9 cellular contexts compared by ENCODE assay signal in genomic region chr19:6278051-6278450, GRCh38. TPM values are rescaled to one million over a fixed set of nuclear protein-coding genes. Genes with fewer than 3 reads are reported as not detected.
DNase-seq lines count a peak whose midpoint lies in the region; ATAC-seq and TF ChIP-seq lines count a peak whose summit lies in the region.
"Had no signal": no experiment of that assay in that cellular context is flagged by ENCODE, and none has a peak within 500 bp of the region (broad histone marks: within the 10 kb centered on the region; RNA-seq: fewer than 3 reads in every experiment).

No MANE protein-coding gene starts in this region.

- H3K4me3 ChIP-seq in stomach = peak overlapping the region; percentile 83 to 97 (median 92)

- WGBS in stomach, 5 donors = 63 to 82% (median 73%) methylated on average over 8 to 9 of the region's 9 CpGs

- H3K36me3 Mint-ChIP-seq in T-helper 2 cell treated with Interferon-gamma antibody and Interleukin-4, amounts not matched to agents 5 μg/mL and 100 μg/mL, for 36 hours (ENCODE audit: low read depth) = peaks cover 5% of the 10 kb centered on the region
- H3K36me3 Mint-ChIP-seq in activated B cell treated with CpG ODN at 0.5 μM for 24 hours (ENCODE audit: low read depth) (peaks cover 20% of the 10 kb centered on the region), glutamatergic neuron (ENCODE audit: unreplicated experiment) (no peaks in the 10 kb centered on the region)

- H3K9me3 Mint-ChIP-seq in T-helper 2 cell treated with Interferon-gamma antibody and Interleukin-4, amounts not matched to agents 5 μg/mL and 100 μg/mL, for 36 hours = no peaks in the 10 kb centered on the region
- H3K9me3 Mint-ChIP-seq in activated B cell treated with CpG ODN at 0.5 μM for 24 hours (no peaks in the 10 kb centered on the region), glutamatergic neuron (ENCODE audit: unreplicated experiment) (peaks cover 13% of the 10 kb centered on the region)

- no peaks in the 10 kb centered on the region for H3K36me3 ChIP-seq in stomach

- H3K27me3 Mint-ChIP-seq in T-helper 2 cell treated with Interferon-gamma antibody and Interleukin-4, amounts not matched to agents 5 μg/mL and 100 μg/mL, for 36 hours (ENCODE audit: low read depth) = peaks cover 3% of the 10 kb centered on the region
- no peaks in the 10 kb centered on the region for H3K27me3 Mint-ChIP-seq in activated B cell treated with CpG ODN at 0.5 μM for 24 hours
- H3K27me3 Mint-ChIP-seq in glutamatergic neuron (ENCODE audit: unreplicated experiment) = peaks cover 16% of the 10 kb centered on the region

- intact Hi-C loops in activated B cell treated with CpG ODN at 0.5 μM for 24 hours (cut with micrococcal nuclease) (loop anchor here (2.0 to 5.0 kb wide), 2 partner anchors 19 to 36 kb away; no protein-coding TSS in a partner anchor), stomach (cut with DNase I; ENCODE audit: low total_unique reads) (no loop called here)

- peaks cover 57 to 66% (median 64%) of the 10 kb centered on the region in 4 donors for H3K4me1 ChIP-seq in stomach

- TF ChIP-seq CTCF in activated B cell treated with CpG ODN at 0.5 μM for 24 hours (IDR thresholded peaks at IDR 0.05) = no peak
- no peak for TF ChIP-seq CTCF in glutamatergic neuron (IDR thresholded peaks at IDR 0.05; ENCODE audit: partially characterized antibody, unreplicated experiment)
- TF ChIP-seq CTCF in stomach (IDR thresholded peaks at IDR 0.05) = no peak

- peaks cover 24% of the 10 kb centered on the region for H3K4me1 Mint-ChIP-seq in T-helper 2 cell treated with Interferon-gamma antibody and Interleukin-4, amounts not matched to agents 5 μg/mL and 100 μg/mL, for 36 hours (ENCODE audit: low read depth)
- H3K4me1 Mint-ChIP-seq in activated B cell treated with CpG ODN at 0.5 μM for 24 hours (peaks cover 38% of the 10 kb centered on the region), glutamatergic neuron (ENCODE audit: low read depth, unreplicated experiment) (peaks cover 51% of the 10 kb centered on the region)

- CTCF ChIA-PET in activated B cell treated with CpG ODN at 0.5 μM for 24 hours (lab: Charles Lee) = no interaction called here

- H3K27me3 ChIP-seq in stomach = no peaks in the 10 kb centered on the region

- POLR2A ChIA-PET in activated B cell treated with CpG ODN at 0.5 μM for 24 hours (lab: Charles Lee) = no interaction called here

- ATAC-seq in activated B cell treated with CpG ODN at 0.5 μM for 24 hours (ENCODE audit: low read depth) = no peak

- H3K27ac Mint-ChIP-seq in T-helper 2 cell treated with Interferon-gamma antibody and Interleukin-4, amounts not matched to agents 5 μg/mL and 100 μg/mL, for 36 hours = peak overlapping the region; percentile 89
- H3K27ac Mint-ChIP-seq in activated B cell treated with CpG ODN at 0.5 μM for 24 hours = peak overlapping the region; percentile 60
- H3K27ac Mint-ChIP-seq in glutamatergic neuron (ENCODE audit: unreplicated experiment) = peak overlapping the region; percentile 62

- H3K9me3 ChIP-seq in stomach = no peaks in the 10 kb centered on the region

- H3K27ac ChIP-seq in stomach = peak overlapping the region in 4 of 5 donors; percentile 54 to 94 (median 91)

- peak overlapping the region; percentile 93 for H3K4me3 Mint-ChIP-seq in T-helper 2 cell treated with Interferon-gamma antibody and Interleukin-4, amounts not matched to agents 5 μg/mL and 100 μg/mL, for 36 hours
- H3K4me3 Mint-ChIP-seq in activated B cell treated with CpG ODN at 0.5 μM for 24 hours (peak overlapping the region; percentile 88), glutamatergic neuron (ENCODE audit: unreplicated experiment) (peak overlapping the region; percentile 95)

- TF ChIP-seq POLR2A in stomach (IDR thresholded peaks at IDR 0.05) = no peak

- TF ChIP-seq EP300 in stomach (IDR thresholded peaks at IDR 0.05) = no peak

- no peak for DNase-seq in T-helper 2 cell treated with Interferon-gamma antibody and Interleukin-4, amounts not matched to agents 5 μg/mL and 100 μg/mL, for 36 hours (ENCODE audit: low spot score)
- DNase-seq in T-helper 2 cell = no peak
- DNase-seq in activated B cell treated with CpG ODN at 0.5 μM for 24 hours = no peak
- DNase-seq in glutamatergic neuron = no peak
- no peak for DNase-seq in stomach
- DNase-seq in Kasumi-1 (lab: John Stamatoyannopoulos, UW) = no peak
- DNase-seq in NCI-H524 (lab: John Stamatoyannopoulos, UW) = no peak
- no peak for DNase-seq in dermis blood vessel endothelial cell
- DNase-seq: islet precursor cell had no signal

RNA-seq across cellular contexts. Expression of gene MLLT1, which starts 1.7 kb away (rescaled TPM):
- total RNA-seq in activated B cell treated with CpG ODN at 0.5 μM for 24 hours (39.0 and 41.3 TPM in 2 replicates), glutamatergic neuron (ENCODE audit: unreplicated experiment) (52.9 TPM), stomach (10 to 100 TPM in 3 of 5 donors, 1 to 10 TPM in 2; 3.1 to 30.4 (median 16.7) TPM), dermis blood vessel endothelial cell (5.1 and 13.2 TPM in 2 replicates)
- polyA plus RNA-seq in stomach = 10 to 100 TPM; 21.2 to 33.8 (median 27.4) TPM

RNA-seq across cellular contexts. Expression of gene ACER1, which starts 55.4 kb away (rescaled TPM):
- not detected in 2 replicates for total RNA-seq in activated B cell treated with CpG ODN at 0.5 μM for 24 hours
- total RNA-seq in glutamatergic neuron (ENCODE audit: unreplicated experiment) = not detected
- total RNA-seq in stomach = 1 to 10 TPM in 1 of 5 donors, not detected in 4; 3.5 TPM
- under 1 TPM in 1 of 3 donors, not detected in 2; 0.08 TPM for polyA plus RNA-seq in stomach
- not detected in 2 replicates for total RNA-seq in dermis blood vessel endothelial cell
